In the genomic region with DNA sequence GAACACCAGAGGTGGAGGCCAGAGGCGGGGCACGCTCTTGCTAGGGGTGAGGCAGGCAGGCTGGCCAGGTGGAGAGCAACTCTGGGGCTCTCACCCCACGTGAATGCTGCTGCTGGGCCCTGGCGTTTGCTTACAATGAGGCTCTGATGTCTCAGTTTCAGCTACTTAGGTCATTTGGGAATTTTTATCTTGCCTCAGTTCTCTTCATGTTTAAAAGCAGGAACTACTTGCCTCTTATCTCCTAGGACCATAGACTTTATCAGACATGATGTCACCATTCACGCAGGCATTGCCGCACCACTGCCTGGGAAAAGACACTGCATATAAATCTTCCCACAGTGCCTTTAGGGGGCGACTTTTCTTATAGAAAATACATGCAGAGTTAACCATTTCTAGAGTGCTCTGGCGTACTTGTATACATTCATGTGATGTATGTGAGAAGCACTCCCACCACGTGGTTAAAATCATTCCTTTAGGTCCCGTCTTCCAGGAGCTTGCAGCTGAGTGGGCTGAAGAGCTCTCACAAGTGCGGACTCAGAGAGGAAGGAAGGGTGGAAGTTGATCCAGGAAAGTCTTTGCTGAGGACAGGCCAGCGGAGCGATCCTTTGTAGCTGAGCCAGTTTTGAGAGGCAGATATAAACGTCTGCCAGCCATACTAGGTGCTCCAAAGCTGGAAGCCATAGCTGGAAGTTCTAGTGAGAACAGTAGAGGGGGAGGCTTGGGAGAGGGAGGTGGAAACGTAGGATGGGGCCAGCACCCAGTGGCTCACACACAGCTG, we compare ENCODE assay signal across 15 cellular contexts.
DNase-seq lines count a peak whose midpoint lies in the region; ATAC-seq, FAIRE-seq and TF ChIP-seq lines count a peak whose summit lies in the region.
"Had no signal": no experiment of that assay in that cellular context is flagged by ENCODE, and none has a peak within 500 bp of the region (broad histone marks: within the 10 kb centered on the region; RNA-seq: fewer than 3 reads in every experiment).

No MANE protein-coding gene starts in this region.

- TF ChIP-seq CTCF in GM23338 (conservative IDR thresholded peaks at IDR 0.05; ENCODE audit: low read depth in 2 of 2): peak; percentile 18 to 20; a peak in 1 of 4 replicates
- peak; percentile 5 for TF ChIP-seq CTCF in fibroblast of mammary gland (conservative IDR thresholded peaks at IDR 0.05; ENCODE audit: control insufficient read depth, insufficient read depth, low read depth, low read length)
- TF ChIP-seq CTCF in neural progenitor cell (IDR thresholded peaks at IDR 0.05): peak; percentile 16
- no peak for TF ChIP-seq CTCF in kidney (IDR thresholded peaks at IDR 0.05; ENCODE audit: borderline replicate concordance, extremely low read depth, insufficient read depth)
- no peak for TF ChIP-seq CTCF in BE2C (IDR thresholded peaks at IDR 0.05; ENCODE audit: low read depth, low read length)

- FAIRE-seq in kidney (lab: Jason Lieb, UNC): no peak

- H3K4me3 Mint-ChIP-seq in GM23338 (no peak overlapping the region), neural progenitor cell (no peak overlapping the region)
- H3K4me3 Mint-ChIP-seq: T-cell had no signal

- no peaks in the 10 kb centered on the region for H3K9me2 ChIP-seq in GM23338 (ENCODE audit: insufficient read depth)

- H3K4me1 ChIP-seq in GM23338 (ENCODE audit: insufficient read depth) (no peaks in the 10 kb centered on the region), neural progenitor cell (peaks cover 8% of the 10 kb centered on the region), kidney (ENCODE audit: control insufficient read depth in 1 of 2, insufficient read depth in 1 of 2, low read depth in 1 of 2, low read length in 2 of 2) (peaks cover 0 to 3% of the 10 kb centered on the region in 2 donors), BE2C (no peaks in the 10 kb centered on the region)
- H3K4me1 ChIP-seq: sigmoid colon had no signal

- no peak for DNase-seq in GM23338 (ENCODE audit: low spot score)
- peak; percentile 49 for DNase-seq in SK-MEL-5 (ENCODE audit: low read depth, low spot score)
- no peak for DNase-seq in fibroblast of mammary gland (ENCODE audit: low read depth)
- DNase-seq in neural progenitor cell (ENCODE audit: low spot score): no peak
- no peak for DNase-seq in kidney
- no peak for DNase-seq in posterior cingulate gyrus
- DNase-seq in activated gamma-delta T cell treated with Interleukin-2 at 50 U/mL for 16 hours: no peak
- DNase-seq in BE2C: no peak
- DNase-seq: activated CD4-positive, alpha-beta T cell treated with anti-CD3 and anti-CD28 coated beads, Interleukin-2, amount 50 U/mL, for 4 hours; activated effector memory CD4-positive, alpha-beta T cell treated with Interleukin-2 at 50 U/mL for 16 hours; C1 segment of cervical spinal cord; GDM1; NCI-H2081 treated with DMSO at 0.1 percent for 48 hours; sigmoid colon; T-cell had no signal

- in situ Hi-C loops in SK-MEL-5 (cut with HindIII; ENCODE audit: low pct_unique_long_range_greater_than_20kb, low sequenced_read_pairs): no loop called here

- peaks cover 5% of the 10 kb centered on the region; the same call in 2 of the 3 replicates for H3K36me3 Mint-ChIP-seq in GM23338 (ENCODE audit: low read depth)
- H3K36me3 Mint-ChIP-seq in neural progenitor cell: peaks cover 12% of the 10 kb centered on the region
- H3K36me3 Mint-ChIP-seq: T-cell had no signal

- no peak for ATAC-seq in GM23338
- ATAC-seq: T-cell had no signal

- intact Hi-C loops in kidney (cut with DNase I) (no loop called here), posterior cingulate gyrus (cut with DNase I) (no loop called here)

- H3K4me2 ChIP-seq in GM23338 (no peak overlapping the region), neural progenitor cell (no peak overlapping the region)

- H3K9me3 ChIP-seq in neural progenitor cell (ENCODE audit: low read depth): no peaks in the 10 kb centered on the region
- H3K9me3 ChIP-seq in kidney (ENCODE audit: control insufficient read depth in 1 of 2, low read length in 2 of 2): no peaks in the 10 kb centered on the region
- no peaks in the 10 kb centered on the region for H3K9me3 ChIP-seq in BE2C
- H3K9me3 ChIP-seq: sigmoid colon had no signal

- H3K79me2 ChIP-seq in GM23338 (replicated peaks; ENCODE audit: insufficient read depth) (no peaks in the 10 kb centered on the region), neural progenitor cell (ENCODE audit: low read depth) (peaks cover 14% of the 10 kb centered on the region)

- no peaks in the 10 kb centered on the region for H3K27me3 ChIP-seq in GM23338 (ENCODE audit: insufficient read depth)
- H3K27me3 ChIP-seq in neural progenitor cell: no peaks in the 10 kb centered on the region
- H3K27me3 ChIP-seq in BE2C: no peaks in the 10 kb centered on the region
- H3K27me3 ChIP-seq: sigmoid colon had no signal

- H2AFZ ChIP-seq in GM23338 (no peak overlapping the region), neural progenitor cell (replicated peaks) (no peak overlapping the region)

- no peaks in the 10 kb centered on the region for H3K36me3 ChIP-seq in GM23338 (ENCODE audit: insufficient read depth)
- H3K36me3 ChIP-seq in neural progenitor cell: no peaks in the 10 kb centered on the region
- H3K36me3 ChIP-seq in kidney (ENCODE audit: control insufficient read depth in 1 of 2, insufficient read depth in 2 of 2, low read length in 2 of 2): no peaks in the 10 kb centered on the region
- H3K36me3 ChIP-seq in BE2C: no peaks in the 10 kb centered on the region
- H3K36me3 ChIP-seq: sigmoid colon had no signal

- H3K27ac ChIP-seq in GM23338 (ENCODE audit: low read depth) (no peak overlapping the region), neural progenitor cell (no peak overlapping the region), kidney (ENCODE audit: low read depth in 2 of 2, low read length in 2 of 2) (no peak overlapping the region)
- H3K27ac ChIP-seq: sigmoid colon had no signal

- H3K4me3 ChIP-seq in GM23338 (no peak overlapping the region), fibroblast of mammary gland (ENCODE audit: control insufficient read depth, low read depth, low read length) (no peak overlapping the region), neural progenitor cell (no peak overlapping the region), kidney (ENCODE audit: low read length in 2 of 2) (no peak overlapping the region), BE2C (ENCODE audit: low read depth, low read length) (no peak overlapping the region)
- H3K4me3 ChIP-seq: sigmoid colon had no signal

- H3K9ac ChIP-seq in neural progenitor cell: no peak overlapping the region
- H3K9ac ChIP-seq in kidney (ENCODE audit: low read length in 2 of 2): no peak overlapping the region

- H3F3A ChIP-seq in GM23338 (replicated peaks; ENCODE audit: low read depth) (no peaks in the 10 kb centered on the region), neural progenitor cell (ENCODE audit: low read depth) (peaks cover 6% of the 10 kb centered on the region)

- H3K4me1 Mint-ChIP-seq in GM23338 (peaks cover 10% of the 10 kb centered on the region), neural progenitor cell (peaks cover 26% of the 10 kb centered on the region)

- H3K9me3 Mint-ChIP-seq in GM23338 (no peaks in the 10 kb centered on the region), neural progenitor cell (no peaks in the 10 kb centered on the region)
- H3K9me3 Mint-ChIP-seq: T-cell had no signal

- H3K27ac Mint-ChIP-seq in GM23338 (peak overlapping the region; percentile 52; the same call in 1 of the 2 replicates), neural progenitor cell (no peak overlapping the region)
- H3K27ac Mint-ChIP-seq: T-cell had no signal

- no peaks in the 10 kb centered on the region for H4K20me1 ChIP-seq in GM23338 (replicated peaks; ENCODE audit: insufficient read depth)
- no peaks in the 10 kb centered on the region for H4K20me1 ChIP-seq in neural progenitor cell (ENCODE audit: low read depth)

- no peaks in the 10 kb centered on the region for H3K27me3 Mint-ChIP-seq in GM23338 (ENCODE audit: insufficient read depth, low read depth, poor library complexity)
- peaks cover 2% of the 10 kb centered on the region for H3K27me3 Mint-ChIP-seq in neural progenitor cell (ENCODE audit: insufficient read depth, low read depth)

TF ChIP-seq in GM23338, 12 proteins besides CTCF, POLR2A, EP300 and RAD21 (continues in another document):
- TF ChIP-seq ZNF114 (CRISPR knock-in tag; IDR thresholded peaks at IDR 0.05) (no peak), CREB1 (CRISPR knock-in tag; IDR thresholded peaks at IDR 0.05; ENCODE audit: low read depth) (no peak), STAT1 (IDR thresholded peaks at IDR 0.05; ENCODE audit: unreplicated experiment) (no peak), NANOG (IDR thresholded peaks at IDR 0.05; ENCODE audit: borderline replicate concordance) (no peak)
- TF ChIP-seq, protein P1, sequence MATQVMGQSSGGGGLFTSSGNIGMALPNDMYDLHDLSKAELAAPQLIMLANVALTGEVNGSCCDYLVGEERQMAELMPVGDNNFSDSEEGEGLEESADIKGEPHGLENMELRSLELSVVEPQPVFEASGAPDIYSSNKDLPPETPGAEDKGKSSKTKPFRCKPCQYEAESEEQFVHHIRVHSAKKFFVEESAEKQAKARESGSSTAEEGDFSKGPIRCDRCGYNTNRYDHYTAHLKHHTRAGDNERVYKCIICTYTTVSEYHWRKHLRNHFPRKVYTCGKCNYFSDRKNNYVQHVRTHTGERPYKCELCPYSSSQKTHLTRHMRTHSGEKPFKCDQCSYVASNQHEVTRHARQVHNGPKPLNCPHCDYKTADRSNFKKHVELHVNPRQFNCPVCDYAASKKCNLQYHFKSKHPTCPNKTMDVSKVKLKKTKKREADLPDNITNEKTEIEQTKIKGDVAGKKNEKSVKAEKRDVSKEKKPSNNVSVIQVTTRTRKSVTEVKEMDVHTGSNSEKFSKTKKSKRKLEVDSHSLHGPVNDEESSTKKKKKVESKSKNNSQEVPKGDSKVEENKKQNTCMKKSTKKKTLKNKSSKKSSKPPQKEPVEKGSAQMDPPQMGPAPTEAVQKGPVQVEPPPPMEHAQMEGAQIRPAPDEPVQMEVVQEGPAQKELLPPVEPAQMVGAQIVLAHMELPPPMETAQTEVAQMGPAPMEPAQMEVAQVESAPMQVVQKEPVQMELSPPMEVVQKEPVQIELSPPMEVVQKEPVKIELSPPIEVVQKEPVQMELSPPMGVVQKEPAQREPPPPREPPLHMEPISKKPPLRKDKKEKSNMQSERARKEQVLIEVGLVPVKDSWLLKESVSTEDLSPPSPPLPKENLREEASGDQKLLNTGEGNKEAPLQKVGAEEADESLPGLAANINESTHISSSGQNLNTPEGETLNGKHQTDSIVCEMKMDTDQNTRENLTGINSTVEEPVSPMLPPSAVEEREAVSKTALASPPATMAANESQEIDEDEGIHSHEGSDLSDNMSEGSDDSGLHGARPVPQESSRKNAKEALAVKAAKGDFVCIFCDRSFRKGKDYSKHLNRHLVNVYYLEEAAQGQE (IDR thresholded peaks at IDR 0.05; ENCODE audit: unreplicated experiment): no peak

Comparison
In these comparisons a context has a peak if more than half of its experiments do, and no peak if none do; other contexts are left out.
1. CTCF ChIP-seq: peak in GM23338 (2 of 2), fibroblast of mammary gland (single experiment) and neural progenitor cell (single experiment); none in kidney (single experiment) and BE2C (single experiment).